In genomic region chr19:50784710-50785109, GRCh38 we compare ENCODE assay signal across 35 cellular contexts. TPM values are rescaled to one million over a fixed set of nuclear protein-coding genes. Genes with fewer than 3 reads are reported as not detected.
"Had no signal": no experiment of that assay in that cellular context is flagged by ENCODE, and none has a peak within 500 bp of the region (broad histone marks: within the 10 kb centered on the region; RNA-seq: fewer than 3 reads in every experiment).

No MANE protein-coding gene starts in this region.

- ATAC-seq: left colon; left lung; lower lobe of right lung; naive thymus-derived CD8-positive, alpha-beta T cell; right lobe of liver; stimulated activated memory B cell treated with anti-CD40 and anti-IgM and Interleukin-4, amounts not matched to agents 10 μg/mL and 1 μg/mL and 100 μg/mL, for 72 hours; upper lobe of right lung had no signal

- H3K9me3 ChIP-seq: left lung, lower lobe of right lung, neutrophil, ovary, right atrium auricular region, right lobe of liver, suprapubic skin, thoracic aorta, tibial artery, upper lobe of right lung had no signal

- DNase-seq: hypothalamus; immature natural killer cell; kidney; left colon; left lung; lower lobe of right lung; mammary epithelial cell; mesenchymal stem cell; naive thymus-derived CD8-positive, alpha-beta T cell; occipital lobe; ovary; right lobe of liver; stimulated activated CD4-positive, alpha-beta T cell treated with anti-CD3 and anti-CD28 coated beads, Interleukin-1b, Interleukin-23, amount 100 ng/mL, for 48 hours; stimulated activated CD4-positive, alpha-beta T cell treated with anti-CD3 and anti-CD28 coated beads, Interleukin-2, amount 100 ng/mL, for 48 hours; stimulated activated CD4-positive, alpha-beta T cell treated with anti-CD3 and anti-CD28 coated beads, Interleukin-4, amount 100 ng/mL, for 4 hours; stimulated activated CD8-positive, alpha-beta memory T cell treated with anti-CD3 and anti-CD28 coated beads, Interleukin-4, amount 100 ng/mL, for 48 hours; stimulated activated naive CD4-positive, alpha-beta T cell treated with Interleukin-2 at 50 U/mL for 16 hours; tibial artery; trophoblast cell; upper lobe of right lung had no signal

- H3K27ac Mint-ChIP-seq: immature natural killer cell; nephron; neural progenitor cell; progenitor cell of endocrine pancreas; stimulated activated memory B cell treated with anti-CD40 and anti-IgM and Interleukin-4, amounts not matched to agents 10 μg/mL and 1 μg/mL and 100 μg/mL, for 72 hours had no signal

- H3K4me3 ChIP-seq: left lung, lower lobe of right lung, neural progenitor cell, ovary, right atrium auricular region, right lobe of liver, smooth muscle cell, suprapubic skin, thoracic aorta, tibial artery, upper lobe of right lung had no signal

- H3K9me3 Mint-ChIP-seq: immature natural killer cell; naive thymus-derived CD8-positive, alpha-beta T cell; nephron; neural progenitor cell; stimulated activated memory B cell treated with anti-CD40 and anti-IgM and Interleukin-4, amounts not matched to agents 10 μg/mL and 1 μg/mL and 100 μg/mL, for 72 hours had no signal

- H3K4me3 Mint-ChIP-seq: immature natural killer cell; nephron; stimulated activated memory B cell treated with anti-CD40 and anti-IgM and Interleukin-4, amounts not matched to agents 10 μg/mL and 1 μg/mL and 100 μg/mL, for 72 hours had no signal

- H3K36me3 ChIP-seq: left lung, lower lobe of right lung, neural progenitor cell, neutrophil, ovary, right atrium auricular region, right lobe of liver, suprapubic skin, thoracic aorta, tibial artery, upper lobe of right lung had no signal

- H3K4me1 ChIP-seq: lower lobe of right lung, neural progenitor cell, right atrium auricular region, right lobe of liver, tibial artery had no signal

- H3K27ac ChIP-seq: left lung, lower lobe of right lung, neural progenitor cell, neutrophil, ovary, right atrium auricular region, right lobe of liver, suprapubic skin, thoracic aorta, tibial artery, upper lobe of right lung had no signal

- H3K36me3 Mint-ChIP-seq: immature natural killer cell; naive thymus-derived CD8-positive, alpha-beta T cell; neural progenitor cell; stimulated activated memory B cell treated with anti-CD40 and anti-IgM and Interleukin-4, amounts not matched to agents 10 μg/mL and 1 μg/mL and 100 μg/mL, for 72 hours had no signal

RNA-seq across cellular contexts. Expression of gene ACP4, which starts 5.5 kb away (rescaled TPM):
- total RNA-seq: kidney; left colon; left lung; liver; lower lobe of right lung; mammary epithelial cell; mucosa of gallbladder; naive thymus-derived CD8-positive, alpha-beta T cell; occipital lobe; ovary; progenitor cell of endocrine pancreas; pulmonary artery endothelial cell; renal cortical epithelial cell; right atrium auricular region; skeletal muscle tissue; smooth muscle cell; subcutaneous adipose tissue; thoracic aorta; upper lobe of right lung had no signal

RNA-seq across cellular contexts. Expression of gene GPR32, which starts 14.4 kb away (rescaled TPM):
- total RNA-seq: kidney; left colon; left lung; liver; lower lobe of right lung; mammary epithelial cell; mucosa of gallbladder; naive thymus-derived CD8-positive, alpha-beta T cell; occipital lobe; ovary; progenitor cell of endocrine pancreas; pulmonary artery endothelial cell; renal cortical epithelial cell; right atrium auricular region; right lobe of liver; skeletal muscle tissue; smooth muscle cell; subcutaneous adipose tissue; suprapubic skin; thoracic aorta; upper lobe of right lung had no signal

RNA-seq across cellular contexts. Expression of gene KLK1, which starts 38.9 kb away (rescaled TPM):
- total RNA-seq: liver; naive thymus-derived CD8-positive, alpha-beta T cell; occipital lobe; progenitor cell of endocrine pancreas; pulmonary artery endothelial cell; renal cortical epithelial cell; right lobe of liver; skeletal muscle tissue; thoracic aorta had no signal

RNA-seq across cellular contexts. Expression of gene KLK15, which starts 48.7 kb away (rescaled TPM):
- total RNA-seq: kidney; left lung; liver; lower lobe of right lung; mammary epithelial cell; mucosa of gallbladder; naive thymus-derived CD8-positive, alpha-beta T cell; occipital lobe; ovary; progenitor cell of endocrine pancreas; pulmonary artery endothelial cell; renal cortical epithelial cell; right atrium auricular region; right lobe of liver; skeletal muscle tissue; smooth muscle cell; subcutaneous adipose tissue; suprapubic skin; thoracic aorta; upper lobe of right lung had no signal
